ENCODE assay signal across 23 cellular contexts in genomic region chr6:80480478-80481157, GRCh38.
DNase-seq lines count a peak whose midpoint lies in the region; ATAC-seq and TF ChIP-seq lines count a peak whose summit lies in the region.
"Had no signal": no experiment of that assay in that cellular context is flagged by ENCODE, and none has a peak within 500 bp of the region (broad histone marks: within the 10 kb centered on the region; RNA-seq: fewer than 3 reads in every experiment).

No MANE protein-coding gene starts in this region.

- ATAC-seq in GM18505 (IDR thresholded peaks at IDR 0.05; ENCODE audit: unreplicated experiment), result peak; percentile 74
- ATAC-seq in GM21515 (IDR thresholded peaks at IDR 0.05; ENCODE audit: unreplicated experiment), result peak; percentile 58
- peak; percentile 65 for ATAC-seq in HG03342 (IDR thresholded peaks at IDR 0.05; ENCODE audit: unreplicated experiment)
- no peak for ATAC-seq in WTC11
- no peak for ATAC-seq in HG02610 (IDR thresholded peaks at IDR 0.05; ENCODE audit: unreplicated experiment)
- ATAC-seq: activated T-helper 17 cell treated with anti-CD3 and anti-CD28 coated beads, Interleukin-2, amount 50 U/mL, for 72 hours; gastrocnemius medialis; HCT116 had no signal

- peaks cover 23% of the 10 kb centered on the region for H3K4me1 Mint-ChIP-seq in WTC11
- H3K4me1 Mint-ChIP-seq: activated naive CD8-positive, alpha-beta T cell treated with anti-CD3 and anti-CD28 coated beads, Interleukin-2, amount 10 ng/mL, durations not matched to agents 7 days and 5 days; activated T-helper 17 cell treated with anti-CD3 and anti-CD28 coated beads, Interleukin-2, amount 50 U/mL, for 72 hours; CD4-positive, CD25-positive, alpha-beta regulatory T cell had no signal

- no peaks in the 10 kb centered on the region for H3K27me3 Mint-ChIP-seq in WTC11 (ENCODE audit: low read depth)
- H3K27me3 Mint-ChIP-seq: activated naive CD8-positive, alpha-beta T cell treated with anti-CD3 and anti-CD28 coated beads, Interleukin-2, amount 10 ng/mL, durations not matched to agents 7 days and 5 days; CD4-positive, CD25-positive, alpha-beta regulatory T cell; type B pancreatic cell had no signal

- CTCF ChIA-PET in WTC11 (lab: Charles Lee), result no interaction called here

- 0 out of 2 replicates have a peak overlapping the region, but pooled peaks have one; percentile 4 for H3K27ac Mint-ChIP-seq in WTC11
- H3K27ac Mint-ChIP-seq: activated naive CD8-positive, alpha-beta T cell treated with anti-CD3 and anti-CD28 coated beads, Interleukin-2, amount 10 ng/mL, durations not matched to agents 7 days and 5 days; activated T-helper 17 cell treated with anti-CD3 and anti-CD28 coated beads, Interleukin-2, amount 50 U/mL, for 72 hours; CD4-positive, CD25-positive, alpha-beta regulatory T cell; type B pancreatic cell had no signal

- no peaks in the 10 kb centered on the region for H3K9me3 Mint-ChIP-seq in WTC11
- H3K9me3 Mint-ChIP-seq: activated naive CD8-positive, alpha-beta T cell treated with anti-CD3 and anti-CD28 coated beads, Interleukin-2, amount 10 ng/mL, durations not matched to agents 7 days and 5 days had no signal

- no peak for DNase-seq in WTC11 (ENCODE audit: low spot score)
- DNase-seq in middle frontal gyrus (ENCODE audit: extremely low spot score, low spot score), result no peak
- no peak for DNase-seq in epidermal melanocyte (ENCODE audit: insufficient read length, low spot score)
- DNase-seq in erythroblast (lab: John Stamatoyannopoulos, UW), result no peak
- DNase-seq: activated CD4-positive, alpha-beta T cell treated with anti-CD3 and anti-CD28 coated beads for 4 hours; activated naive CD8-positive, alpha-beta T cell treated with anti-CD3 and anti-CD28 coated beads, Interleukin-2, amount 10 ng/mL, durations not matched to agents 7 days and 5 days; CD4-positive, CD25-positive, alpha-beta regulatory T cell; DMS153; effector CD4-positive, alpha-beta T cell; gastrocnemius medialis; kidney; NCI-H1092 treated with DMSO at 0.1 percent for 48 hours; NCI-H2107; NCI-H524 treated with DMSO at 0.1 percent for 48 hours; nucleus accumbens; stimulated activated CD4-positive, alpha-beta T cell treated with anti-CD3 and anti-CD28 coated beads, Interleukin-4, amount 100 ng/mL, for 4 hours had no signal

- no peak overlapping the region for H3K4me3 Mint-ChIP-seq in WTC11
- H3K4me3 Mint-ChIP-seq: activated naive CD8-positive, alpha-beta T cell treated with anti-CD3 and anti-CD28 coated beads, Interleukin-2, amount 10 ng/mL, durations not matched to agents 7 days and 5 days; activated T-helper 17 cell treated with anti-CD3 and anti-CD28 coated beads, Interleukin-2, amount 50 U/mL, for 72 hours; CD4-positive, CD25-positive, alpha-beta regulatory T cell; type B pancreatic cell had no signal

- no peak for TF ChIP-seq CTCF in WTC11 (IDR thresholded peaks at IDR 0.05)

- POLR2A ChIA-PET in WTC11 (lab: Charles Lee), result no interaction called here

- no peaks in the 10 kb centered on the region for H3K36me3 Mint-ChIP-seq in WTC11
- H3K36me3 Mint-ChIP-seq: activated naive CD8-positive, alpha-beta T cell treated with anti-CD3 and anti-CD28 coated beads, Interleukin-2, amount 10 ng/mL, durations not matched to agents 7 days and 5 days; CD4-positive, CD25-positive, alpha-beta regulatory T cell; type B pancreatic cell had no signal

- TF ChIP-seq POLR2A in GM18505 (IDR thresholded peaks at IDR 0.05; ENCODE audit: borderline replicate concordance, extremely low read depth, insufficient read depth, insufficient read length), result no peak
- TF ChIP-seq POLR2A in erythroblast (IDR thresholded peaks at IDR 0.05; ENCODE audit: low read length), result no peak

TF ChIP-seq in WTC11, 78 proteins besides CTCF, POLR2A, EP300 and RAD21:
- TF ChIP-seq RELA (CRISPR knock-in tag; IDR thresholded peaks at IDR 0.05; ENCODE audit: borderline replicate concordance), result no peak
- TF ChIP-seq, protein P1, sequence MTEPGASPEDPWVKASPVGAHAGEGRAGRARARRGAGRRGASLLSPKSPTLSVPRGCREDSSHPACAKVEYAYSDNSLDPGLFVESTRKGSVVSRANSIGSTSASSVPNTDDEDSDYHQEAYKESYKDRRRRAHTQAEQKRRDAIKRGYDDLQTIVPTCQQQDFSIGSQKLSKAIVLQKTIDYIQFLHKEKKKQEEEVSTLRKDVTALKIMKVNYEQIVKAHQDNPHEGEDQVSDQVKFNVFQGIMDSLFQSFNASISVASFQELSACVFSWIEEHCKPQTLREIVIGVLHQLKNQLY (CRISPR knock-in tag; IDR thresholded peaks at IDR 0.05), result no peak
- TF ChIP-seq, protein P2, sequence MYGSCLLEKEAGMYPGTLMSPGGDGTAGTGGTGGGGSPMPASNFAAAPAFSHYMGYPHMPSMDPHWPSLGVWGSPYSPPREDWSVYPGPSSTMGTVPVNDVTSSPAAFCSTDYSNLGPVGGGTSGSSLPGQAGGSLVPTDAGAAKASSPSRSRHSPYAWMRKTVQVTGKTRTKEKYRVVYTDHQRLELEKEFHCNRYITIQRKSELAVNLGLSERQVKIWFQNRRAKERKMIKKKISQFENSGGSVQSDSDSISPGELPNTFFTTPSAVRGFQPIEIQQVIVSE (CRISPR knock-in tag; IDR thresholded peaks at IDR 0.05; ENCODE audit: borderline replicate concordance), result no peak
- TF ChIP-seq, protein P3, sequence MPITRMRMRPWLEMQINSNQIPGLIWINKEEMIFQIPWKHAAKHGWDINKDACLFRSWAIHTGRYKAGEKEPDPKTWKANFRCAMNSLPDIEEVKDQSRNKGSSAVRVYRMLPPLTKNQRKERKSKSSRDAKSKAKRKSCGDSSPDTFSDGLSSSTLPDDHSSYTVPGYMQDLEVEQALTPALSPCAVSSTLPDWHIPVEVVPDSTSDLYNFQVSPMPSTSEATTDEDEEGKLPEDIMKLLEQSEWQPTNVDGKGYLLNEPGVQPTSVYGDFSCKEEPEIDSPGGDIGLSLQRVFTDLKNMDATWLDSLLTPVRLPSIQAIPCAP (CRISPR knock-in tag; IDR thresholded peaks at IDR 0.05), result no peak
- TF ChIP-seq HMGA2 (CRISPR knock-in tag; IDR thresholded peaks at IDR 0.05), result no peak
- TF ChIP-seq ZNF281 (CRISPR knock-in tag; IDR thresholded peaks at IDR 0.05), result no peak
- TF ChIP-seq JAZF1 (CRISPR knock-in tag; IDR thresholded peaks at IDR 0.05), result no peak
TF ChIP-seq in WTC11: peak in this region for 0.

Comparison
In these comparisons a context has a peak if more than half of its experiments do, and no peak if none do; other contexts are left out.
1. ATAC-seq: peak in GM18505 (single experiment), GM21515 (single experiment) and HG03342 (single experiment); none in WTC11 (single experiment) and HG02610 (single experiment).